Comparison of ENCODE assay signal across 13 cellular contexts in the genomic region with DNA sequence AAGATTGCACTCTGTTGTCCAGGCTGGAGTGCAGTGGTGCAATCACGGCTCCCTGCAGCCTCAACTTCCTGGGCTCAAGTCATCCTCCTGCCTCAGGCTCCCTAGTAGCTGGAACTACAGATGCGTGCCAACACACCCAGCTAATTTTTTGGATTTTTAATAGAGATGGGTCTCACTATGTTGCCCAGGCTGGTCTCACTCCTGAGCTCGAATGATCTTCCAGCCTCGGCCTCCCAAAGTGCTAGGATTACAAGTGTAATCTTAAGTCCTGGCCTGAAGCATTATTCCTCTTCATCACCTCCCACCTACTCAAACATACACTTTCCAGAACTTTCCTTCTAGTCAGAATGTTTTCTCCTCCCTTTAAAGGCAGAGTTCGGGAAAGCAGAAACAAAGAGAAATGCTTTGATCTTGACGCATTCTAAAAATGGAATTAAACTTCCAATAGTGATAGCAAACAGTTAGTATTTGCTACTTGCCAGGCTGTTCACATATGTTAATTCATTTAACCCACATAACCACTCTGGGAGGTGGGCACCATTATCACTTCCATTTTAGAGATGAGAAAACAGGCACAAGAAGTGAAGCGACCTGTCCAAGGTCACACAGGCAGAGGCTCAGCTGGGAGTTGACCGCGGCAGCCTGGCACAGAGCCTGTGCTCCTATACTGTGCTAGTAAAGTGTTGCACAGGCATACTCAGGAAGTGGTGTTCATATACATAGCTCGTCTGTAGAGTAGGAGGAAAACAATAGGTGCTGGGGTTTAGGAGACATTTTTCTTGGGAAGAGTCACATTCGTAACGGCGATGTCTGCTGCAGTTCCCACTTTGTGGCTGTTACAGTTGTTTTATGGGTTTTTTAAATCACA. TPM values are rescaled to one million over a fixed set of nuclear protein-coding genes. Genes with fewer than 3 reads are reported as not detected.
A peak's percentile ranks its signal among the peaks of the same experiment; 100 is the strongest.
DNase-seq lines count a peak whose midpoint lies in the region; ATAC-seq, FAIRE-seq and TF ChIP-seq lines count a peak whose summit lies in the region.
"Had no signal": no experiment of that assay in that cellular context is flagged by ENCODE, and none has a peak within 500 bp of the region (broad histone marks: within the 10 kb centered on the region; RNA-seq: fewer than 3 reads in every experiment).

No MANE protein-coding gene starts in this region.

- TF ChIP-seq RAD21 in H1 (IDR thresholded peaks at IDR 0.05 in 1 of 2, conservative IDR thresholded peaks at IDR 0.05 in 1 of 2; ENCODE audit: low read depth in 2 of 2, low read length in 2 of 2), result no peak

- 0 out of 2 replicates have a peak overlapping the region, but pooled peaks have one; percentile 72 for H2BK12ac ChIP-seq in H1 (ENCODE audit: low read depth, low read length)

- H3K9me2 ChIP-seq in MM.1S (replicated peaks; ENCODE audit: insufficient read depth, low read length), result no peaks in the 10 kb centered on the region

- TF ChIP-seq POLR2A in H1 (IDR thresholded peaks at IDR 0.05; ENCODE audit: control extremely low read depth in 1 of 2, low read depth in 2 of 2, low read length in 2 of 2), result no peak

- H3K14ac ChIP-seq in H1 (ENCODE audit: insufficient read length), result no peak overlapping the region

- H3K4me1 Mint-ChIP-seq in T-helper 2 cell treated with Interferon-gamma antibody and Interleukin-4, amounts not matched to agents 5 μg/mL and 100 μg/mL, for 36 hours (ENCODE audit: low read depth), result peaks cover 56% of the 10 kb centered on the region
- H3K4me1 Mint-ChIP-seq in stimulated activated effector memory CD8-positive, alpha-beta T cell treated with anti-CD3 and anti-CD28 coated beads, Interleukin-12 subunit alpha, Interleukin-12 subunit beta, amount 100 ng/mL, for 72 hours, result peaks cover 26% of the 10 kb centered on the region

- no peak overlapping the region for H2BK5ac ChIP-seq in H1 (ENCODE audit: low read depth, low read length)

- H3K27ac Mint-ChIP-seq in T-helper 2 cell treated with Interferon-gamma antibody and Interleukin-4, amounts not matched to agents 5 μg/mL and 100 μg/mL, for 36 hours, result peak overlapping the region; percentile 16
- peak overlapping the region; percentile 32 for H3K27ac Mint-ChIP-seq in stimulated activated effector memory CD8-positive, alpha-beta T cell treated with anti-CD3 and anti-CD28 coated beads, Interleukin-12 subunit alpha, Interleukin-12 subunit beta, amount 100 ng/mL, for 72 hours

- POLR2A ChIA-PET in H1 (lab: Charles Lee; ENCODE audit: partially characterized antibody), result interaction anchor here (0.7 to 16.4 kb wide), 6 partner anchors 11 to 97 kb away, joined by 3 to 223 read pairs (median 6); no protein-coding TSS in a partner anchor

- H3K27me3 Mint-ChIP-seq in T-helper 2 cell treated with Interferon-gamma antibody and Interleukin-4, amounts not matched to agents 5 μg/mL and 100 μg/mL, for 36 hours (ENCODE audit: low read depth), result no peaks in the 10 kb centered on the region

- no peaks in the 10 kb centered on the region for H3K9me3 Mint-ChIP-seq in T-helper 2 cell treated with Interferon-gamma antibody and Interleukin-4, amounts not matched to agents 5 μg/mL and 100 μg/mL, for 36 hours
- no peaks in the 10 kb centered on the region for H3K9me3 Mint-ChIP-seq in stimulated activated effector memory CD8-positive, alpha-beta T cell treated with anti-CD3 and anti-CD28 coated beads, Interleukin-12 subunit alpha, Interleukin-12 subunit beta, amount 100 ng/mL, for 72 hours

- H3K4me1 ChIP-seq in H1 (replicated peaks in 1 of 4; ENCODE audit: control insufficient read depth in 3 of 4, insufficient read depth in 4 of 4, low read length in 3 of 4) (peaks cover 10 to 36% (median 35%) of the 10 kb centered on the region in 4 experiments), MM.1S (ENCODE audit: low read length) (peaks cover 18% of the 10 kb centered on the region)

- no peaks in the 10 kb centered on the region for H3K79me2 ChIP-seq in H1 (ENCODE audit: control insufficient read depth in 1 of 2, insufficient read depth in 2 of 2, low read length in 2 of 2)
- no peaks in the 10 kb centered on the region for H3K79me2 ChIP-seq in MM.1S (ENCODE audit: low read length)

- FAIRE-seq in H1 (lab: Jason Lieb, UNC), result no peak
- FAIRE-seq: A549 had no signal

- H4K8ac ChIP-seq in H1 (ENCODE audit: extremely low read depth, insufficient read depth, low read length), result no peak overlapping the region

- no peak for DNase-seq in T-helper 2 cell treated with Interferon-gamma antibody and Interleukin-4, amounts not matched to agents 5 μg/mL and 100 μg/mL, for 36 hours (ENCODE audit: low spot score)
- DNase-seq in T-helper 2 cell (no peak), RPMI7951 (ENCODE audit: low read depth) (peak; percentile 60), H1 (ENCODE audit: low read depth in 1 of 2, low spot score in 2 of 2) (no peak), MM.1S (no peak), sciatic nerve (ENCODE audit: low spot score) (no peak), SIG-M5 treated with dmso at 0.1 percent for 504 hours (lab: John Stamatoyannopoulos, UW; ENCODE audit: unreplicated experiment) (no peak)
- no peak for DNase-seq in stimulated activated effector memory CD8-positive, alpha-beta T cell treated with anti-CD3 and anti-CD28 coated beads, Interleukin-12 subunit alpha, Interleukin-12 subunit beta, amount 100 ng/mL, for 72 hours (ENCODE audit: low spot score in 2 of 2)
- DNase-seq: activated effector memory CD4-positive, alpha-beta T cell treated with Interleukin-2 at 50 U/mL for 16 hours; hypothalamus; NCI-H1092 had no signal

- H3K4ac ChIP-seq in H1 (replicated peaks; ENCODE audit: insufficient read length, low read depth, low read length), result peak overlapping the region; percentile 16

- H3K4me3 ChIP-seq in H1 (ENCODE audit: extremely low read depth in 1 of 4, insufficient read depth in 2 of 4, low read depth in 3 of 4, low read length in 4 of 4) (no peak overlapping the region), MM.1S (ENCODE audit: low read length) (no peak overlapping the region)
- H3K4me3 ChIP-seq: A549 had no signal

- H2BK120ac ChIP-seq in H1 (replicated peaks; ENCODE audit: low read depth, low read length), result no peak overlapping the region

- no peak overlapping the region for H2AFZ ChIP-seq in H1 (ENCODE audit: low read length)
- H2AFZ ChIP-seq in MM.1S (ENCODE audit: low read length), result no peak overlapping the region

- no peaks in the 10 kb centered on the region for H3K9me3 ChIP-seq in H1 (ENCODE audit: insufficient read depth in 2 of 2, low read depth in 1 of 2, low read length in 1 of 2)
- H3K9me3 ChIP-seq in MM.1S (replicated peaks; ENCODE audit: insufficient read depth, low read length), result no peaks in the 10 kb centered on the region
- H3K9me3 ChIP-seq: A549 had no signal

- no peaks in the 10 kb centered on the region for H4K20me1 ChIP-seq in H1 (replicated peaks in 1 of 2; ENCODE audit: control insufficient read depth in 1 of 2, insufficient read depth in 2 of 2, low read length in 2 of 2)
- no peaks in the 10 kb centered on the region for H4K20me1 ChIP-seq in MM.1S (ENCODE audit: insufficient read depth, low read length)

- peak overlapping the region; percentile 64 for H2BK20ac ChIP-seq in H1 (ENCODE audit: low read length)

- ATAC-seq in stimulated activated effector memory CD8-positive, alpha-beta T cell treated with anti-CD3 and anti-CD28 coated beads, Interleukin-12 subunit alpha, Interleukin-12 subunit beta, amount 100 ng/mL, for 72 hours, result no peak
- ATAC-seq in sciatic nerve, result no peak
- ATAC-seq: A549 had no signal

- H2BK15ac ChIP-seq in H1 (ENCODE audit: low read length), result no peak overlapping the region

- H3K27me3 ChIP-seq in H1 (replicated peaks in 1 of 4; ENCODE audit: control insufficient read depth in 3 of 4, extremely low read depth in 1 of 4, insufficient read depth in 3 of 4, low read length in 3 of 4) (no peaks in the 10 kb centered on the region), MM.1S (replicated peaks; ENCODE audit: insufficient read depth, low read length) (no peaks in the 10 kb centered on the region)

- H3K36me3 Mint-ChIP-seq in T-helper 2 cell treated with Interferon-gamma antibody and Interleukin-4, amounts not matched to agents 5 μg/mL and 100 μg/mL, for 36 hours (ENCODE audit: low read depth), result no peaks in the 10 kb centered on the region
- H3K36me3 Mint-ChIP-seq in stimulated activated effector memory CD8-positive, alpha-beta T cell treated with anti-CD3 and anti-CD28 coated beads, Interleukin-12 subunit alpha, Interleukin-12 subunit beta, amount 100 ng/mL, for 72 hours, result peaks cover 27% of the 10 kb centered on the region

- WGBS in H1 (ENCODE audit: extremely low coverage in 1 of 2, insufficient coverage in 1 of 2, insufficient read length in 1 of 2, insufficient replicate concordance in 2 of 2, low coverage in 1 of 2, low lambda C conversion rate in 2 of 2, missing lambda C conversion rate in 1 of 2), 2 experiments, result 92% methylated on average over 13 of the region's 13 CpGs; no CpG with 5 or more reads in 1 of the 2 experiments

- H3F3A ChIP-seq in MM.1S (ENCODE audit: insufficient read depth, low read length), result peaks cover 10% of the 10 kb centered on the region; the same call in 1 of the 2 replicates

- no peak overlapping the region for H3K9ac ChIP-seq in H1 (replicated peaks in 1 of 4; ENCODE audit: extremely low read depth in 1 of 4, low read depth in 3 of 4, low read length in 3 of 4)
- H3K9ac ChIP-seq in MM.1S (ENCODE audit: low read length), result no peak overlapping the region

- no peak overlapping the region for H4K91ac ChIP-seq in H1 (replicated peaks; ENCODE audit: insufficient read length, low read length)

- no peak overlapping the region for H3K27ac ChIP-seq in H1 (ENCODE audit: low read depth, low read length)
- no peak overlapping the region for H3K27ac ChIP-seq in MM.1S (ENCODE audit: low read length)

- no peak overlapping the region for H4K5ac ChIP-seq in H1 (ENCODE audit: insufficient read length, low read depth, low read length)

- peaks cover 8% of the 10 kb centered on the region for H3K23me2 ChIP-seq in H1 (ENCODE audit: low read depth, low read length)

- H2AK5ac ChIP-seq in H1 (ENCODE audit: low read depth, low read length), result no peak overlapping the region

- CTCF ChIA-PET in H1 (lab: Charles Lee; ENCODE audit: partially characterized antibody), result interaction anchor here (1.0 to 12.3 kb wide), 14 partner anchors 9 to 100 kb away, joined by 3 to 179 read pairs (median 4); no protein-coding TSS in a partner anchor

- TF ChIP-seq EP300 in H1 (IDR thresholded peaks at IDR 0.05; ENCODE audit: borderline replicate concordance in 1 of 2, low read depth in 2 of 2, low read length in 2 of 2), result no peak

- H3K23ac ChIP-seq in H1 (ENCODE audit: insufficient read length), result no peak overlapping the region

- no peak for TF ChIP-seq CTCF in H1 (IDR thresholded peaks at IDR 0.05; ENCODE audit: control extremely low read depth in 1 of 3, insufficient read depth in 1 of 3, low read depth in 1 of 3, low read length in 3 of 3)
- TF ChIP-seq CTCF in MM.1S (IDR thresholded peaks at IDR 0.05; ENCODE audit: low read length), result no peak

- no peak overlapping the region for H3K18ac ChIP-seq in H1 (ENCODE audit: extremely low read depth, low read length)

- H3K4me2 ChIP-seq in H1 (ENCODE audit: insufficient read depth in 1 of 2, low read depth in 2 of 2, low read length in 2 of 2) (no peak overlapping the region), MM.1S (ENCODE audit: low read depth, low read length) (no peak overlapping the region)
- H3K4me2 ChIP-seq: A549 had no signal

- H3K36me3 ChIP-seq in H1 (ENCODE audit: control insufficient read depth in 2 of 4, insufficient read depth in 4 of 4, low read length in 3 of 4) (no peaks in the 10 kb centered on the region; a peak in 1 of 8 replicates), MM.1S (replicated peaks; ENCODE audit: insufficient read depth, low read length) (no peaks in the 10 kb centered on the region)

- no peaks in the 10 kb centered on the region; the same call in 1 of the 2 replicates for H3K79me1 ChIP-seq in H1 (ENCODE audit: low read depth, low read length)

- H3K56ac ChIP-seq in H1 (replicated peaks; ENCODE audit: insufficient read length, low read depth, low read length), result no peak overlapping the region

- intact Hi-C loops in sciatic nerve (cut with DNase I), result no loop called here

- H3K4me3 Mint-ChIP-seq in T-helper 2 cell treated with Interferon-gamma antibody and Interleukin-4, amounts not matched to agents 5 μg/mL and 100 μg/mL, for 36 hours, result no peak overlapping the region
- H3K4me3 Mint-ChIP-seq in stimulated activated effector memory CD8-positive, alpha-beta T cell treated with anti-CD3 and anti-CD28 coated beads, Interleukin-12 subunit alpha, Interleukin-12 subunit beta, amount 100 ng/mL, for 72 hours, result no peak overlapping the region

RNA-seq across cellular contexts. Expression of a gene that starts 24.6 kb away (rescaled TPM):
- total RNA-seq in RPMI7951 (2014; rRNA removed; shearing (Covaris generic)), result not detected in 2 replicates
- total RNA-seq in H1 (2021; fragmentation: NEBNext Ultra II Directional; extraction: Animal tissue kit (Norgen Biotek cat#: 25700)), result not detected in 2 replicates
- 0.06 TPM in 1 of 2 replicates, not detected in the other for polyA plus RNA-seq in H1 (2011; rRNA removed)
- polyA plus RNA-seq in H1 (2011; cell fraction: cytosol; rRNA removed), result not detected
- not detected for polyA plus RNA-seq in H1 (2011; cell fraction: nucleus; rRNA removed)
- polyA plus RNA-seq in H1 (2012, experiment 1 of 2), result not detected in 4 replicates
- not detected for polyA plus RNA-seq in H1 (2012, experiment 2 of 2)
- not detected for polyA plus RNA-seq in H1 (2013, experiment 1 of 2)
- not detected for polyA plus RNA-seq in H1 (2013, experiment 2 of 2)
- not detected in 2 replicates for polyA minus RNA-seq in H1 (2011; rRNA and poly(A)+ RNA removed)
- not detected for polyA minus RNA-seq in H1 (2011; cell fraction: cytosol; rRNA and poly(A)+ RNA removed)
- polyA minus RNA-seq in H1 (2011; cell fraction: nucleus; rRNA and poly(A)+ RNA removed), result not detected
- not detected for total RNA-seq in sciatic nerve
- total RNA-seq: mononuclear cell had no signal
- polyA plus RNA-seq: A549 had no signal
